29 cellular contexts compared by ENCODE assay signal in genomic region chr5:178438746-178439260, GRCh38.
"Had no signal": no experiment of that assay in that cellular context is flagged by ENCODE, and none has a peak within 500 bp of the region (broad histone marks: within the 10 kb centered on the region; RNA-seq: fewer than 3 reads in every experiment).

No MANE protein-coding gene starts in this region.

- H3K9me3 ChIP-seq: esophagus squamous epithelium, heart right ventricle, left lung, lower lobe of right lung, ovary, right lobe of liver, testis, upper lobe of left lung had no signal

- H3K36me3 ChIP-seq: esophagus squamous epithelium, heart right ventricle, left lung, lower lobe of right lung, ovary, right lobe of liver, upper lobe of left lung had no signal

- ATAC-seq: activated CD4-positive, alpha-beta T cell treated with anti-CD3 and anti-CD28 coated beads for 36 hours; activated CD8-positive, alpha-beta T cell treated with anti-CD3 and anti-CD28 coated beads, Interleukin-2, amount 10 ng/mL, durations not matched to agents 7 days and 5 days; activated naive CD4-positive, alpha-beta T cell treated with anti-CD3 and anti-CD28 coated beads, Interleukin-2, amount 50 U/mL, for 72 hours; activated T-helper 17 cell treated with anti-CD3 and anti-CD28 coated beads, Interleukin-2, amount 50 U/mL, for 72 hours; heart right ventricle; left lung; lower lobe of right lung; natural killer cell; right lobe of liver; stimulated activated naive CD8-positive, alpha-beta T cell treated with anti-CD3 and anti-CD28 coated beads, Interleukin-15, Interleukin-2, amounts not matched to agents 100 U/mL and 50 U/mL, for 24 hours had no signal

- H3K27me3 ChIP-seq: heart right ventricle, left lung, ovary, right lobe of liver, testis, upper lobe of left lung had no signal

- H3K4me3 Mint-ChIP-seq: activated CD4-positive, alpha-beta T cell treated with anti-CD3 and anti-CD28 coated beads for 36 hours; activated CD8-positive, alpha-beta T cell treated with anti-CD3 and anti-CD28 coated beads, Interleukin-2, amount 10 ng/mL, durations not matched to agents 7 days and 5 days; activated T-helper 17 cell treated with anti-CD3 and anti-CD28 coated beads, Interleukin-2, amount 50 U/mL, for 72 hours; natural killer cell had no signal

- H3K4me1 Mint-ChIP-seq: activated T-helper 17 cell treated with anti-CD3 and anti-CD28 coated beads, Interleukin-2, amount 50 U/mL, for 72 hours; natural killer cell had no signal

- H3K36me3 Mint-ChIP-seq: activated naive CD4-positive, alpha-beta T cell treated with anti-CD3 and anti-CD28 coated beads, Interleukin-2, amount 50 U/mL, for 72 hours; natural killer cell had no signal

- H3K27ac ChIP-seq: epithelial cell of prostate, esophagus squamous epithelium, heart right ventricle, left lung, lower lobe of right lung, ovary, right lobe of liver, skin epidermis, testis, upper lobe of left lung had no signal

- H3K4me3 ChIP-seq: esophagus squamous epithelium, heart right ventricle, left lung, lower lobe of right lung, ovary, right lobe of liver, skin epidermis, testis, upper lobe of left lung had no signal

- H3K9me3 Mint-ChIP-seq: activated naive CD4-positive, alpha-beta T cell treated with anti-CD3 and anti-CD28 coated beads, Interleukin-2, amount 50 U/mL, for 72 hours; activated T-helper 17 cell treated with anti-CD3 and anti-CD28 coated beads, Interleukin-2, amount 50 U/mL, for 72 hours; natural killer cell had no signal

- DNase-seq: activated CD4-positive, alpha-beta T cell treated with anti-CD3 and anti-CD28 coated beads for 36 hours; activated CD4-positive, CD25-positive, alpha-beta regulatory T cell; activated CD8-positive, alpha-beta T cell treated with anti-CD3 and anti-CD28 coated beads, Interleukin-2, amount 10 ng/mL, durations not matched to agents 7 days and 5 days; activated naive CD4-positive, alpha-beta T cell; activated T-cell treated with anti-CD3 and anti-CD28 coated beads, Interleukin-2, amount 50 U/mL, for 1 hour; dermis blood vessel endothelial cell; effector CD4-positive, alpha-beta T cell; esophagus squamous epithelium; foreskin melanocyte; heart right ventricle; left lung; lower lobe of right lung; mesenchymal stem cell; natural killer cell; ovary; right lobe of liver; stimulated activated CD4-positive, alpha-beta T cell treated with anti-CD3 and anti-CD28 coated beads, Interleukin-12 subunit alpha, Interleukin-12 subunit beta, amount 100 ng/mL, for 4 hours; stimulated activated CD4-positive, alpha-beta T cell treated with anti-CD3 and anti-CD28 coated beads, Interleukin-4, amount 100 ng/mL, for 1 hour; stimulated activated naive CD8-positive, alpha-beta T cell treated with anti-CD3 and anti-CD28 coated beads, Interleukin-15, Interleukin-2, amounts not matched to agents 100 U/mL and 50 U/mL, for 24 hours; T-helper 1 cell; testis; upper lobe of left lung had no signal

- FAIRE-seq: colon, endometrium had no signal

- H3K4me1 ChIP-seq: esophagus squamous epithelium, left lung, testis had no signal

- H3K27ac Mint-ChIP-seq: activated CD4-positive, alpha-beta T cell treated with anti-CD3 and anti-CD28 coated beads for 36 hours; activated CD8-positive, alpha-beta T cell treated with anti-CD3 and anti-CD28 coated beads, Interleukin-2, amount 10 ng/mL, durations not matched to agents 7 days and 5 days; activated naive CD4-positive, alpha-beta T cell treated with anti-CD3 and anti-CD28 coated beads, Interleukin-2, amount 50 U/mL, for 72 hours; activated T-helper 17 cell treated with anti-CD3 and anti-CD28 coated beads, Interleukin-2, amount 50 U/mL, for 72 hours; natural killer cell; progenitor cell of endocrine pancreas had no signal
